ENCODE assay signal across 8 cellular contexts in genomic region chr18:12236934-12237832, GRCh38. TPM values are rescaled to one million over a fixed set of nuclear protein-coding genes. Genes with fewer than 3 reads are reported as not detected.
DNase-seq lines count a peak whose midpoint lies in the region; ATAC-seq and TF ChIP-seq lines count a peak whose summit lies in the region.

No MANE protein-coding gene starts in this region.

- peak; percentile 99 for ATAC-seq in GM23338
- ATAC-seq in T-helper 17 cell, result peak; percentile 89

- H2AFZ ChIP-seq in GM23338, result peak overlapping the region; percentile 97
- H2AFZ ChIP-seq in MM.1S (ENCODE audit: low read length), result 0 out of 2 replicates have a peak overlapping the region, but pooled peaks have one; percentile 29

- no peaks in the 10 kb centered on the region for H3F3A ChIP-seq in GM23338 (replicated peaks; ENCODE audit: low read depth)
- no peaks in the 10 kb centered on the region for H3F3A ChIP-seq in MM.1S (ENCODE audit: insufficient read depth, low read length)

- H3K9me3 Mint-ChIP-seq in GM23338, result peaks cover 3% of the 10 kb centered on the region

- H3K4me1 ChIP-seq in GM23338 (ENCODE audit: insufficient read depth) (no peaks in the 10 kb centered on the region), MM.1S (ENCODE audit: low read length) (no peaks in the 10 kb centered on the region)

- no peak overlapping the region for H3K27ac ChIP-seq in GM23338 (ENCODE audit: low read depth)
- H3K27ac ChIP-seq in MM.1S (ENCODE audit: low read length), result no peak overlapping the region

- H3K27ac Mint-ChIP-seq in GM23338, result no peak overlapping the region
- H3K27ac Mint-ChIP-seq in T-helper 17 cell, result no peak overlapping the region

- no peak overlapping the region for H3K9ac ChIP-seq in MM.1S (ENCODE audit: low read length)

- H3K27me3 Mint-ChIP-seq in GM23338 (ENCODE audit: insufficient read depth, low read depth, poor library complexity) (peaks cover 8% of the 10 kb centered on the region), T-helper 17 cell (peaks cover 63% of the 10 kb centered on the region)

- H3K79me2 ChIP-seq in GM23338 (replicated peaks; ENCODE audit: insufficient read depth), result no peaks in the 10 kb centered on the region
- no peaks in the 10 kb centered on the region for H3K79me2 ChIP-seq in MM.1S (ENCODE audit: low read length)

- H3K4me3 ChIP-seq in GM23338 (0 out of 2 replicates have a peak overlapping the region, but pooled peaks have one; percentile 18), MM.1S (ENCODE audit: low read length) (no peak overlapping the region)

- peaks cover 3% of the 10 kb centered on the region; the same call in 1 of the 3 replicates for H3K4me1 Mint-ChIP-seq in GM23338
- peaks cover 3% of the 10 kb centered on the region for H3K4me1 Mint-ChIP-seq in T-helper 17 cell

- peak overlapping the region; percentile 68; the same call in 1 of the 2 replicates for H3K4me2 ChIP-seq in GM23338
- H3K4me2 ChIP-seq in MM.1S (ENCODE audit: low read depth, low read length), result peak overlapping the region; percentile 6; the same call in 1 of the 2 replicates

- H3K27me3 ChIP-seq in GM23338 (ENCODE audit: insufficient read depth) (no peaks in the 10 kb centered on the region), MM.1S (replicated peaks; ENCODE audit: insufficient read depth, low read length) (no peaks in the 10 kb centered on the region)

- H3K4me3 Mint-ChIP-seq in GM23338 (no peak overlapping the region), T-helper 17 cell (no peak overlapping the region)

- H4K20me1 ChIP-seq in GM23338 (replicated peaks; ENCODE audit: insufficient read depth) (no peaks in the 10 kb centered on the region), MM.1S (ENCODE audit: insufficient read depth, low read length) (no peaks in the 10 kb centered on the region)

- no peaks in the 10 kb centered on the region for H3K9me3 ChIP-seq in MM.1S (replicated peaks; ENCODE audit: insufficient read depth, low read length)
- H3K9me3 ChIP-seq in T-helper 17 cell (ENCODE audit: control insufficient read depth, low read length, poor library complexity, severe bottlenecking), result no peaks in the 10 kb centered on the region

- DNase-seq in DMS53 (lab: John Stamatoyannopoulos, UW) (peak; percentile 91), GM23338 (ENCODE audit: low spot score) (peak; percentile 84), MM.1S (peak; percentile 65), T-helper 17 cell (peak; percentile 19 to 49 (median 43)), amygdala (lab: John Stamatoyannopoulos, UW) (peak in 34 of 56 donors; percentile 4 to 72 (median 28)), hippocampal formation (lab: John Stamatoyannopoulos, UW) (peak; percentile 6 to 40), DMS114 treated with DMSO at 0.1 percent for 48 hours (lab: John Stamatoyannopoulos, UW; ENCODE audit: unreplicated experiment) (no peak)
- DNase-seq in stimulated activated CD4-positive, alpha-beta T cell treated with anti-CD3 and anti-CD28 coated beads, Interleukin-12 subunit alpha, Interleukin-12 subunit beta, amount 100 ng/mL, for 24 hours (ENCODE audit: low read depth in 2 of 2), result peak; percentile 40 to 71

- peaks cover 2% of the 10 kb centered on the region; the same call in 1 of the 3 replicates for H3K36me3 Mint-ChIP-seq in GM23338 (ENCODE audit: low read depth)
- H3K36me3 Mint-ChIP-seq in T-helper 17 cell (ENCODE audit: low read depth), result no peaks in the 10 kb centered on the region

- TF ChIP-seq CTCF in GM23338 (conservative IDR thresholded peaks at IDR 0.05; ENCODE audit: low read depth in 2 of 2) (peak; percentile 82 to 89), MM.1S (IDR thresholded peaks at IDR 0.05; ENCODE audit: low read length) (peak; percentile 92)

- H3K9me2 ChIP-seq in GM23338 (ENCODE audit: insufficient read depth) (no peaks in the 10 kb centered on the region), MM.1S (replicated peaks; ENCODE audit: insufficient read depth, low read length) (no peaks in the 10 kb centered on the region)

- H3K36me3 ChIP-seq in GM23338 (ENCODE audit: insufficient read depth) (no peaks in the 10 kb centered on the region), MM.1S (replicated peaks; ENCODE audit: insufficient read depth, low read length) (no peaks in the 10 kb centered on the region)

TF ChIP-seq in GM23338, 12 proteins besides CTCF, POLR2A, EP300 and RAD21 (continues in another document):
- no peak for TF ChIP-seq STAT1 (IDR thresholded peaks at IDR 0.05; ENCODE audit: unreplicated experiment)
- TF ChIP-seq NANOG (IDR thresholded peaks at IDR 0.05; ENCODE audit: borderline replicate concordance), result no peak
- no peak for TF ChIP-seq ZNF462 (CRISPR knock-in tag; IDR thresholded peaks at IDR 0.05)
- TF ChIP-seq ZNF331 (CRISPR knock-in tag; IDR thresholded peaks at IDR 0.05; ENCODE audit: low read depth), result no peak
- TF ChIP-seq ETS1 (IDR thresholded peaks at IDR 0.05), result no peak
- no peak for TF ChIP-seq CREB1 (CRISPR knock-in tag; IDR thresholded peaks at IDR 0.05; ENCODE audit: low read depth)

RNA-seq across cellular contexts. Expression of gene CIDEA, which starts 17.0 kb away (rescaled TPM):
- total RNA-seq in GM23338 (2014; rRNA removed; shearing (Covaris generic)), result not detected in 2 replicates
- polyA plus RNA-seq in GM23338 (2016; fragmentation: Nextera tagmentation; extraction: Ambion mirVana), result 0.45 TPM in 1 of 2 replicates, not detected in the other
- total RNA-seq in T-helper 17 cell, result not detected
